Comparison of ENCODE assay signal across 7 cellular contexts in the genomic region with DNA sequence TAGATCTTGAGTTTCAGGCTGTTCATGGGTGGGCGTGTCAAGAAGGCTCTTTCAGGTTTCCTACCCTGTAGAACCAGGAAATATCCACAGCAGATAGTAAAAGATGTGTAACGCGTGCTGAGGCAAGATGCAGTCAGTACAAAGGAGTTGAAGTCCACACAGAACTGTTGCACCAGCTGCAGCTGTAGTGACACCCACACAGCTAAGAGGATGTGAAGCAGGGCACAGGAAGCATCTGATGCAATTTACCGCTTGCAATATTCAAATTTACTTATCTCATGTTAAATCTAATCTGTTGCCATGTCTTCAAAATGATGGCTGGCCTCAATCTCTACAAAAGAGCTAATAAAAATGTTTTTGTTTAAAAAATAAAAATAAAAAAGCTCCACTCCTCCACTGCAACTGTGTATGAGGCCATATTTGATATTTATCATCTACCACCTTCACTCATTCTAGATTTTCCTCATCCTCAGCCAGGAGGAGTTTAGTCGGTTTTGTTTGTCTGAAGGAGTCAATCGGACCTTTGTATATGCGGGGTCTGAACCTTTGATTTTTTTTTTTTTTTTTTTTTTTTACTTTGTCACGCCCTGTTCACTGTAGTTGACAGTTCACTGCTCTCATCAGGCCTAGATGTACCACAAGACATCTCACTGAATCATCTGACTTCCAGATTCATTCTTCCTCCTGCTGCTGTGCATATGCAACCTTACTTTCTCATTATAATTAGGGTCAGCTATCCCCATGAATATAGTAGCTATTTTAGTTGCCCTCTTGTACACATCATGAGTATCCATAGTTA.
DNase-seq lines count a peak whose midpoint lies in the region; ATAC-seq and TF ChIP-seq lines count a peak whose summit lies in the region.

No MANE protein-coding gene starts in this region.

- H3K4me1 ChIP-seq in spleen = peaks cover 22 to 65% (median 47%) of the 10 kb centered on the region in 6 donors

- H3K9me3 ChIP-seq in spleen = peaks cover 0 to 5% (median 0%) of the 10 kb centered on the region in 8 donors

- peaks cover 0 to 5% (median 0%) of the 10 kb centered on the region in 6 donors for H3K36me3 ChIP-seq in spleen

- TF ChIP-seq POLR2A in spleen (IDR thresholded peaks at IDR 0.05) = no peak

- DNase-seq in activated T-cell treated with anti-CD3 and anti-CD28 coated beads for 1 hour (ENCODE audit: low read depth) = peak; percentile 15
- DNase-seq in spleen = peak; percentile 83
- DNase-seq in substantia nigra (lab: John Stamatoyannopoulos, UW) = no peak
- no peak for DNase-seq in HuH-7.5 (ENCODE audit: low spot score)

- intact Hi-C loops in spleen (cut with DNase I; ENCODE audit: low total_unique reads) = loop anchor here (5.0 kb wide), 1 partner anchor 150 kb away; no protein-coding TSS in a partner anchor

- peak overlapping the region; percentile 27 to 87 (median 78) for H3K27ac ChIP-seq in spleen
- H3K27ac ChIP-seq in substantia nigra (ENCODE audit: low read depth, low read length, poor library complexity, severe bottlenecking) = no peak overlapping the region

- no peaks in the 10 kb centered on the region for H3K27me3 ChIP-seq in spleen (replicated peaks in 1 of 7)

- WGBS in spleen, 5 donors = 46 to 59% (median 53%) methylated on average over 8 of the region's 8 CpGs

- no peak for TF ChIP-seq CTCF in spleen (IDR thresholded peaks at IDR 0.05 in 8 of 11, conservative IDR thresholded peaks at IDR 0.05 in 3 of 11)

- H3K4me3 ChIP-seq in spleen = peak overlapping the region in 1 of 8 donors; percentile 25

- ATAC-seq in GM21360 (IDR thresholded peaks at IDR 0.05; ENCODE audit: unreplicated experiment) = peak; percentile 57
- peak; percentile 65 for ATAC-seq in HG03460 (IDR thresholded peaks at IDR 0.05; ENCODE audit: unreplicated experiment)
- ATAC-seq in HG03039 (IDR thresholded peaks at IDR 0.05; ENCODE audit: unreplicated experiment) = no peak

Comparison
In these comparisons a context has a peak if more than half of its experiments do, and no peak if none do; other contexts are left out.
1. DNase-seq: peak in activated T-cell treated with anti-CD3 and anti-CD28 coated beads for 1 hour (single experiment) and spleen (single experiment); none in substantia nigra (0 of 49) and HuH-7.5 (single experiment).